In the genomic region with DNA sequence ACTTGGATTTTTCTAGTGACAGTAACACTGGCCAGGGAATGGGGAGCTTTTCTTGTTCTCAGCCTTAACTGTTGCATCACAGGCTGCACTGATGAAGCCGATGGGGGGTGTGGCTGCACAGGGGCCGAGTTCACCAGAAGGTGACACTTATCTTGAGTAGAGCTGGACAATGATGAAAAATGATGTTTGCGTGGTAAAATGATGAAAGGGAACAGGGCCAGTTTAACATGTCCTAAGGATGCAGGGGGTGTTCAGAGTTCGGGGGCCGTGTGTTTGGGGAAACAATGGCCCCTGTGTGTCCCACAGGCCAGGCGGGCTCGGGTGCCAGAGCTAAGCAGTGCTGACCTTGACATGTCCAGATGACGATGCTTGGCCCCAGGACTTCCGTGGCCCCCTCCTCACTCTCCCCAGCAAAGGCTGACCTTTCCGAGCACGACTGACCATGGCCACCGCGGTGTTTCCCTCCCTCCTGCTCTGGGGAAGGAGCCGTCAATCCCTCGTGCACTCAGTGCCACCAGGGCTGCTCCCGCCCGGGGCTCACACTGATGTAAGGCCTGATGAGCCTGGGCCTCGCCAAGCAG, we compare ENCODE assay signal across 1 cellular context.
TF ChIP-seq lines count a peak whose summit lies in the region.

No MANE protein-coding gene starts in this region.

TF ChIP-seq in HepG2, 621 proteins besides CTCF, POLR2A, EP300 and RAD21 (continued from another document and continues in another):
- TF ChIP-seq, protein P1, sequence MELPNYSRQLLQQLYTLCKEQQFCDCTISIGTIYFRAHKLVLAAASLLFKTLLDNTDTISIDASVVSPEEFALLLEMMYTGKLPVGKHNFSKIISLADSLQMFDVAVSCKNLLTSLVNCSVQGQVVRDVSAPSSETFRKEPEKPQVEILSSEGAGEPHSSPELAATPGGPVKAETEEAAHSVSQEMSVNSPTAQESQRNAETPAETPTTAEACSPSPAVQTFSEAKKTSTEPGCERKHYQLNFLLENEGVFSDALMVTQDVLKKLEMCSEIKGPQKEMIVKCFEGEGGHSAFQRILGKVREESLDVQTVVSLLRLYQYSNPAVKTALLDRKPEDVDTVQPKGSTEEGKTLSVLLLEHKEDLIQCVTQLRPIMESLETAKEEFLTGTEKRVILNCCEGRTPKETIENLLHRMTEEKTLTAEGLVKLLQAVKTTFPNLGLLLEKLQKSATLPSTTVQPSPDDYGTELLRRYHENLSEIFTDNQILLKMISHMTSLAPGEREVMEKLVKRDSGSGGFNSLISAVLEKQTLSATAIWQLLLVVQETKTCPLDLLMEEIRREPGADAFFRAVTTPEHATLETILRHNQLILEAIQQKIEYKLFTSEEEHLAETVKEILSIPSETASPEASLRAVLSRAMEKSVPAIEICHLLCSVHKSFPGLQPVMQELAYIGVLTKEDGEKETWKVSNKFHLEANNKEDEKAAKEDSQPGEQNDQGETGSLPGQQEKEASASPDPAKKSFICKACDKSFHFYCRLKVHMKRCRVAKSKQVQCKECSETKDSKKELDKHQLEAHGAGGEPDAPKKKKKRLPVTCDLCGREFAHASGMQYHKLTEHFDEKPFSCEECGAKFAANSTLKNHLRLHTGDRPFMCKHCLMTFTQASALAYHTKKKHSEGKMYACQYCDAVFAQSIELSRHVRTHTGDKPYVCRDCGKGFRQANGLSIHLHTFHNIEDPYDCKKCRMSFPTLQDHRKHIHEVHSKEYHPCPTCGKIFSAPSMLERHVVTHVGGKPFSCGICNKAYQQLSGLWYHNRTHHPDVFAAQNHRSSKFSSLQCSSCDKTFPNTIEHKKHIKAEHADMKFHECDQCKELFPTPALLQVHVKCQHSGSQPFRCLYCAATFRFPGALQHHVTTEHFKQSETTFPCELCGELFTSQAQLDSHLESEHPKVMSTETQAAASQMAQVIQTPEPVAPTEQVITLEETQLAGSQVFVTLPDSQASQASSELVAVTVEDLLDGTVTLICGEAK (IDR thresholded peaks at IDR 0.05) = no peak
- TF ChIP-seq, protein P1 (CRISPR knock-in tag; IDR thresholded peaks at IDR 0.05) = no peak
- TF ChIP-seq ZNF660 (CRISPR knock-in tag; IDR thresholded peaks at IDR 0.05; ENCODE audit: borderline replicate concordance, low read depth) (no peak), ZC3H4 (CRISPR knock-in tag; IDR thresholded peaks at IDR 0.05; ENCODE audit: borderline replicate concordance) (no peak), ZBTB7B (CRISPR knock-in tag; IDR thresholded peaks at IDR 0.05) (peak; percentile 79; the same call in 1 of the 2 replicates), ZNF703 (CRISPR knock-in tag; IDR thresholded peaks at IDR 0.05; ENCODE audit: borderline replicate concordance) (peak; percentile 84; the same call in 1 of the 2 replicates), ZFYVE20 (CRISPR knock-in tag; IDR thresholded peaks at IDR 0.05; ENCODE audit: borderline replicate concordance, low read depth) (no peak), E2F5 (CRISPR knock-in tag; conservative IDR thresholded peaks at IDR 0.05) (0 out of 2 replicates have a peak, but pooled peaks have one; percentile 15), RFX1 (IDR thresholded peaks at IDR 0.05) (no peak), BCL3 (CRISPR knock-in tag; IDR thresholded peaks at IDR 0.05) (no peak), HMGXB3 (CRISPR knock-in tag; IDR thresholded peaks at IDR 0.05; ENCODE audit: borderline replicate concordance) (0 out of 2 replicates have a peak, but pooled peaks have one; percentile 39), TBX2 (CRISPR knock-in tag; IDR thresholded peaks at IDR 0.05; ENCODE audit: borderline replicate concordance) (peak; percentile 99), ZFX (CRISPR knock-in tag; IDR thresholded peaks at IDR 0.05; ENCODE audit: low read depth) (peak; percentile 55; the same call in 1 of the 2 replicates), ZNF777 (CRISPR knock-in tag; IDR thresholded peaks at IDR 0.05) (no peak), SOX6 (IDR thresholded peaks at IDR 0.05) (no peak), SOX6 (CRISPR knock-in tag; IDR thresholded peaks at IDR 0.05) (peak; percentile 96), HNF4G (IDR thresholded peaks at IDR 0.05; ENCODE audit: borderline replicate concordance, low read depth, low read length) (peak; percentile 37; the same call in 1 of the 2 replicates), HNF4G (CRISPR knock-in tag; IDR thresholded peaks at IDR 0.05; ENCODE audit: borderline replicate concordance, low read depth) (no peak), NR2F6 (IDR thresholded peaks at IDR 0.05) (peak; percentile 94), NR2F6 (CRISPR knock-in tag; IDR thresholded peaks at IDR 0.05) (peak; percentile 91), ISL2 (CRISPR knock-in tag; IDR thresholded peaks at IDR 0.05) (peak; percentile 86), HIC2 (CRISPR knock-in tag; IDR thresholded peaks at IDR 0.05; ENCODE audit: low read depth) (no peak), MAZ (IDR thresholded peaks at IDR 0.05; ENCODE audit: borderline replicate concordance, low read depth, low read length) (peak; percentile 60; the same call in 1 of the 2 replicates), MAZ (CRISPR knock-in tag; IDR thresholded peaks at IDR 0.05; ENCODE audit: low read depth) (peak; percentile 82), ZNF564 (CRISPR knock-in tag; IDR thresholded peaks at IDR 0.05) (peak; percentile 60; the same call in 1 of the 2 replicates), ZNF749 (CRISPR knock-in tag; IDR thresholded peaks at IDR 0.05; ENCODE audit: borderline replicate concordance) (no peak), ZNF30 (CRISPR knock-in tag; IDR thresholded peaks at IDR 0.05) (no peak), KLF15 (CRISPR knock-in tag; IDR thresholded peaks at IDR 0.05; ENCODE audit: borderline replicate concordance) (no peak)
- TF ChIP-seq, protein P2, sequence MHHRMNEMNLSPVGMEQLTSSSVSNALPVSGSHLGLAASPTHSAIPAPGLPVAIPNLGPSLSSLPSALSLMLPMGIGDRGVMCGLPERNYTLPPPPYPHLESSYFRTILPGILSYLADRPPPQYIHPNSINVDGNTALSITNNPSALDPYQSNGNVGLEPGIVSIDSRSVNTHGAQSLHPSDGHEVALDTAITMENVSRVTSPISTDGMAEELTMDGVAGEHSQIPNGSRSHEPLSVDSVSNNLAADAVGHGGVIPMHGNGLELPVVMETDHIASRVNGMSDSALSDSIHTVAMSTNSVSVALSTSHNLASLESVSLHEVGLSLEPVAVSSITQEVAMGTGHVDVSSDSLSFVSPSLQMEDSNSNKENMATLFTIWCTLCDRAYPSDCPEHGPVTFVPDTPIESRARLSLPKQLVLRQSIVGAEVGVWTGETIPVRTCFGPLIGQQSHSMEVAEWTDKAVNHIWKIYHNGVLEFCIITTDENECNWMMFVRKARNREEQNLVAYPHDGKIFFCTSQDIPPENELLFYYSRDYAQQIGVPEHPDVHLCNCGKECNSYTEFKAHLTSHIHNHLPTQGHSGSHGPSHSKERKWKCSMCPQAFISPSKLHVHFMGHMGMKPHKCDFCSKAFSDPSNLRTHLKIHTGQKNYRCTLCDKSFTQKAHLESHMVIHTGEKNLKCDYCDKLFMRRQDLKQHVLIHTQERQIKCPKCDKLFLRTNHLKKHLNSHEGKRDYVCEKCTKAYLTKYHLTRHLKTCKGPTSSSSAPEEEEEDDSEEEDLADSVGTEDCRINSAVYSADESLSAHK (CRISPR knock-in tag; IDR thresholded peaks at IDR 0.05; ENCODE audit: borderline replicate concordance) = no peak
